ENCODE assay signal across 19 cellular contexts in genomic region chr3:123353852-123354238, GRCh38.
A peak's percentile ranks its signal among the peaks of the same experiment; 100 is the strongest.
DNase-seq lines count a peak whose midpoint lies in the region; ATAC-seq and TF ChIP-seq lines count a peak whose summit lies in the region.
"Had no signal": no experiment of that assay in that cellular context is flagged by ENCODE, and none has a peak within 500 bp of the region (broad histone marks: within the 10 kb centered on the region; RNA-seq: fewer than 3 reads in every experiment).

No MANE protein-coding gene starts in this region.

- no peak for ATAC-seq in heart left ventricle
- no peak for ATAC-seq in Right ventricle myocardium inferior
- ATAC-seq in body of pancreas = no peak

- H3K27ac ChIP-seq in heart left ventricle (peak overlapping the region in 9 of 12 donors; percentile 4 to 94 (median 65)), body of pancreas (peak overlapping the region in 3 of 4 donors; percentile 70 to 81 (median 70)), right atrium auricular region (peak overlapping the region; percentile 87)
- H3K27ac ChIP-seq: adrenal gland, C4-2B, colonic mucosa, spleen, tibial nerve, WERI-Rb-1 had no signal

- H3K4me3 ChIP-seq in heart left ventricle = no peak overlapping the region
- no peak overlapping the region for H3K4me3 ChIP-seq in body of pancreas
- no peak overlapping the region for H3K4me3 ChIP-seq in right atrium auricular region
- H3K4me3 ChIP-seq: adrenal gland, colonic mucosa, spleen, tibial nerve had no signal

- peaks cover 0 to 4% (median 0%) of the 10 kb centered on the region in 9 donors for H3K27me3 ChIP-seq in heart left ventricle
- no peaks in the 10 kb centered on the region for H3K27me3 ChIP-seq in body of pancreas
- no peaks in the 10 kb centered on the region for H3K27me3 ChIP-seq in right atrium auricular region
- H3K27me3 ChIP-seq: adrenal gland, colonic mucosa, tibial nerve had no signal

- intact Hi-C loops in heart left ventricle (cut with DNase I) (no loop called here), Right ventricle myocardium inferior (cut with DNase I) (no loop called here), body of pancreas (cut with DNase I) (no loop called here)

- H3K36me3 ChIP-seq in heart left ventricle (peaks cover 0 to 10% (median 0%) of the 10 kb centered on the region in 9 donors), body of pancreas (replicated peaks in 1 of 2; ENCODE audit: insufficient read depth in 1 of 2, low read depth in 2 of 2) (no peaks in the 10 kb centered on the region), right atrium auricular region (peaks cover 5% of the 10 kb centered on the region)
- H3K36me3 ChIP-seq: adrenal gland, colonic mucosa, spleen, tibial nerve, WERI-Rb-1 had no signal

- H3K9me3 ChIP-seq in heart left ventricle = peaks cover 0 to 4% (median 0%) of the 10 kb centered on the region in 12 donors
- no peaks in the 10 kb centered on the region for H3K9me3 ChIP-seq in body of pancreas
- H3K9me3 ChIP-seq in right atrium auricular region = no peaks in the 10 kb centered on the region
- H3K9me3 ChIP-seq: adrenal gland, colonic mucosa, tibial nerve had no signal

- no peak for TF ChIP-seq POLR2A in heart left ventricle (IDR thresholded peaks at IDR 0.05)
- TF ChIP-seq POLR2A in body of pancreas (IDR thresholded peaks at IDR 0.05) = no peak

- no peak for DNase-seq in heart left ventricle
- DNase-seq in Right ventricle myocardium inferior (ENCODE audit: missing footprints) = no peak
- no peak for DNase-seq in body of pancreas
- DNase-seq in right atrium auricular region (ENCODE audit: low spot score) = no peak
- DNase-seq in T1000 (lab: John Stamatoyannopoulos, UW) = no peak
- DNase-seq in activated effector memory CD4-positive, alpha-beta T cell treated with Interleukin-2 at 50 U/mL for 16 hours = no peak
- DNase-seq in hippocampal formation (lab: John Stamatoyannopoulos, UW) = no peak
- DNase-seq in NCI-H128 (lab: John Stamatoyannopoulos, UW; ENCODE audit: unreplicated experiment) = no peak
- DNase-seq: 8988T; activated CD4-positive, alpha-beta memory T cell treated with anti-CD3 and anti-CD28 coated beads, Interleukin-2, amount 10 ng/mL, durations not matched to agents 7 days and 5 days; adrenal gland; colonic mucosa; DMS 273 treated with DMSO at 0.1 percent for 48 hours; NCI-H1436 treated with DMSO at 0.1 percent for 48 hours; RPMI8226; WERI-Rb-1 had no signal

- 61 to 76% (median 71%) methylated on average over 3 of the region's 3 CpGs for WGBS in heart left ventricle, 4 donors
- WGBS in body of pancreas, 2 donors = 80 to 83% methylated on average over 3 of the region's 3 CpGs

- H3K4me1 ChIP-seq in heart left ventricle = peaks cover 0 to 59% (median 36%) of the 10 kb centered on the region in 12 donors
- peaks cover 28% of the 10 kb centered on the region for H3K4me1 ChIP-seq in body of pancreas
- peaks cover 0 to 46% of the 10 kb centered on the region in 2 donors for H3K4me1 ChIP-seq in right atrium auricular region
- H3K4me1 ChIP-seq: adrenal gland, colonic mucosa had no signal

- TF ChIP-seq CTCF in heart left ventricle (IDR thresholded peaks at IDR 0.05) (no peak), body of pancreas (IDR thresholded peaks at IDR 0.05) (no peak), right atrium auricular region (IDR thresholded peaks at IDR 0.05) (no peak)
